1 cellular context compared by ENCODE assay signal in the genomic region with DNA sequence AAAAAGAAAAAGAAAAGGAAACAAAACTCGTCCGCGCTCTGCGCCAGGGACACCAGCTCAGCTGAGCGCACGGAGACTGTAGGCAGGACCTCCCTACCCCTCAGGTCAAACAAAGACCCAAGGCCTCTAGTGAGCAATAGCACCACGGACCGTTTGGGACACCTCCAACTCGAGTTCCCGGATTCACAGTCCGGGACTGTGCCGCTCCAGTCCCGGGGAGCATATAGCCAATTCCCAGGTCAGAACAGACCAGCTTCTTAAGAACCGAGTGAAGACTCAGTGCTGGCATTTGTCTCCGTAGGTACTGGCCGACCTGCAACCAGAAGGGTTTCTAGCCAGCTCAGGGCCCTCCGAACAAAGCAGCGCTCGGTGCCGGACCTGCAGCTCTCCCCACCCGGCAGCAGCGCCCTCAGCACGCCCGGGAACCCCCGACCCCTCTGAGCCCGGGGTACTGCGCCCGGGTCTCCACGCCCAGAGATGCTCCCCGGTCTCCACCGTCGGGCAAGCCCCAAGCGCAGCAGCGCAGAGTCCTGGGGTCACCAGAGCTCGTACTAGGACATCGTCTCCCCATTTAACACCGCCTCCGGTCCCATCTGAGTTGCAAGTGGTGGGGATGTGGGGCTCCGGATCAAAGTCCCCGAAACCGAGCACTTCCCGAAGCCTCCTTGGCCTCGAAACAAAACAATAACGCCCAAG.
A peak's percentile ranks its signal among the peaks of the same experiment; 100 is the strongest.
TF ChIP-seq lines count a peak whose summit lies in the region.

No MANE protein-coding gene starts in this region.

TF ChIP-seq in HepG2, 621 proteins besides CTCF, POLR2A, EP300 and RAD21 (continued from another document and continues in another):
- TF ChIP-seq, protein P1, sequence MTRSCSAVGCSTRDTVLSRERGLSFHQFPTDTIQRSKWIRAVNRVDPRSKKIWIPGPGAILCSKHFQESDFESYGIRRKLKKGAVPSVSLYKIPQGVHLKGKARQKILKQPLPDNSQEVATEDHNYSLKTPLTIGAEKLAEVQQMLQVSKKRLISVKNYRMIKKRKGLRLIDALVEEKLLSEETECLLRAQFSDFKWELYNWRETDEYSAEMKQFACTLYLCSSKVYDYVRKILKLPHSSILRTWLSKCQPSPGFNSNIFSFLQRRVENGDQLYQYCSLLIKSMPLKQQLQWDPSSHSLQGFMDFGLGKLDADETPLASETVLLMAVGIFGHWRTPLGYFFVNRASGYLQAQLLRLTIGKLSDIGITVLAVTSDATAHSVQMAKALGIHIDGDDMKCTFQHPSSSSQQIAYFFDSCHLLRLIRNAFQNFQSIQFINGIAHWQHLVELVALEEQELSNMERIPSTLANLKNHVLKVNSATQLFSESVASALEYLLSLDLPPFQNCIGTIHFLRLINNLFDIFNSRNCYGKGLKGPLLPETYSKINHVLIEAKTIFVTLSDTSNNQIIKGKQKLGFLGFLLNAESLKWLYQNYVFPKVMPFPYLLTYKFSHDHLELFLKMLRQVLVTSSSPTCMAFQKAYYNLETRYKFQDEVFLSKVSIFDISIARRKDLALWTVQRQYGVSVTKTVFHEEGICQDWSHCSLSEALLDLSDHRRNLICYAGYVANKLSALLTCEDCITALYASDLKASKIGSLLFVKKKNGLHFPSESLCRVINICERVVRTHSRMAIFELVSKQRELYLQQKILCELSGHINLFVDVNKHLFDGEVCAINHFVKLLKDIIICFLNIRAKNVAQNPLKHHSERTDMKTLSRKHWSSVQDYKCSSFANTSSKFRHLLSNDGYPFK (CRISPR knock-in tag; IDR thresholded peaks at IDR 0.05; ENCODE audit: borderline replicate concordance): peak; percentile 27; the same call in 1 of the 2 replicates
- TF ChIP-seq, protein P2, sequence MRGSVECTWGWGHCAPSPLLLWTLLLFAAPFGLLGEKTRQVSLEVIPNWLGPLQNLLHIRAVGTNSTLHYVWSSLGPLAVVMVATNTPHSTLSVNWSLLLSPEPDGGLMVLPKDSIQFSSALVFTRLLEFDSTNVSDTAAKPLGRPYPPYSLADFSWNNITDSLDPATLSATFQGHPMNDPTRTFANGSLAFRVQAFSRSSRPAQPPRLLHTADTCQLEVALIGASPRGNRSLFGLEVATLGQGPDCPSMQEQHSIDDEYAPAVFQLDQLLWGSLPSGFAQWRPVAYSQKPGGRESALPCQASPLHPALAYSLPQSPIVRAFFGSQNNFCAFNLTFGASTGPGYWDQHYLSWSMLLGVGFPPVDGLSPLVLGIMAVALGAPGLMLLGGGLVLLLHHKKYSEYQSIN (CRISPR knock-in tag; IDR thresholded peaks at IDR 0.05; ENCODE audit: borderline replicate concordance): no peak
- TF ChIP-seq, protein P3, sequence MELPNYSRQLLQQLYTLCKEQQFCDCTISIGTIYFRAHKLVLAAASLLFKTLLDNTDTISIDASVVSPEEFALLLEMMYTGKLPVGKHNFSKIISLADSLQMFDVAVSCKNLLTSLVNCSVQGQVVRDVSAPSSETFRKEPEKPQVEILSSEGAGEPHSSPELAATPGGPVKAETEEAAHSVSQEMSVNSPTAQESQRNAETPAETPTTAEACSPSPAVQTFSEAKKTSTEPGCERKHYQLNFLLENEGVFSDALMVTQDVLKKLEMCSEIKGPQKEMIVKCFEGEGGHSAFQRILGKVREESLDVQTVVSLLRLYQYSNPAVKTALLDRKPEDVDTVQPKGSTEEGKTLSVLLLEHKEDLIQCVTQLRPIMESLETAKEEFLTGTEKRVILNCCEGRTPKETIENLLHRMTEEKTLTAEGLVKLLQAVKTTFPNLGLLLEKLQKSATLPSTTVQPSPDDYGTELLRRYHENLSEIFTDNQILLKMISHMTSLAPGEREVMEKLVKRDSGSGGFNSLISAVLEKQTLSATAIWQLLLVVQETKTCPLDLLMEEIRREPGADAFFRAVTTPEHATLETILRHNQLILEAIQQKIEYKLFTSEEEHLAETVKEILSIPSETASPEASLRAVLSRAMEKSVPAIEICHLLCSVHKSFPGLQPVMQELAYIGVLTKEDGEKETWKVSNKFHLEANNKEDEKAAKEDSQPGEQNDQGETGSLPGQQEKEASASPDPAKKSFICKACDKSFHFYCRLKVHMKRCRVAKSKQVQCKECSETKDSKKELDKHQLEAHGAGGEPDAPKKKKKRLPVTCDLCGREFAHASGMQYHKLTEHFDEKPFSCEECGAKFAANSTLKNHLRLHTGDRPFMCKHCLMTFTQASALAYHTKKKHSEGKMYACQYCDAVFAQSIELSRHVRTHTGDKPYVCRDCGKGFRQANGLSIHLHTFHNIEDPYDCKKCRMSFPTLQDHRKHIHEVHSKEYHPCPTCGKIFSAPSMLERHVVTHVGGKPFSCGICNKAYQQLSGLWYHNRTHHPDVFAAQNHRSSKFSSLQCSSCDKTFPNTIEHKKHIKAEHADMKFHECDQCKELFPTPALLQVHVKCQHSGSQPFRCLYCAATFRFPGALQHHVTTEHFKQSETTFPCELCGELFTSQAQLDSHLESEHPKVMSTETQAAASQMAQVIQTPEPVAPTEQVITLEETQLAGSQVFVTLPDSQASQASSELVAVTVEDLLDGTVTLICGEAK (IDR thresholded peaks at IDR 0.05): no peak
- TF ChIP-seq, protein P3 (CRISPR knock-in tag; IDR thresholded peaks at IDR 0.05): 0 out of 2 replicates have a peak, but pooled peaks have one; percentile 18
- TF ChIP-seq ZNF720 (CRISPR knock-in tag; IDR thresholded peaks at IDR 0.05) (no peak), ZNF441 (CRISPR knock-in tag; IDR thresholded peaks at IDR 0.05; ENCODE audit: borderline replicate concordance) (0 out of 2 replicates have a peak, but pooled peaks have one; percentile 6), NFKB2 (CRISPR knock-in tag; IDR thresholded peaks at IDR 0.05; ENCODE audit: borderline replicate concordance) (0 out of 2 replicates have a peak, but pooled peaks have one; percentile 16), KDM3A (CRISPR knock-in tag; IDR thresholded peaks at IDR 0.05; ENCODE audit: low read depth) (0 out of 2 replicates have a peak, but pooled peaks have one; percentile 19), KLF15 (CRISPR knock-in tag; IDR thresholded peaks at IDR 0.05; ENCODE audit: borderline replicate concordance) (no peak), ZNF607 (CRISPR knock-in tag; IDR thresholded peaks at IDR 0.05; ENCODE audit: borderline replicate concordance) (peak; percentile 63), GPN1 (CRISPR knock-in tag; IDR thresholded peaks at IDR 0.05; ENCODE audit: borderline replicate concordance) (no peak), ZNF558 (CRISPR knock-in tag; IDR thresholded peaks at IDR 0.05; ENCODE audit: borderline replicate concordance) (no peak), ZNF850 (CRISPR knock-in tag; conservative IDR thresholded peaks at IDR 0.05) (no peak), TAF1 (CRISPR knock-in tag; IDR thresholded peaks at IDR 0.05) (peak; percentile 7; the same call in 1 of the 2 replicates), MIXL1 (CRISPR knock-in tag; IDR thresholded peaks at IDR 0.05) (no peak), ZNF616 (CRISPR knock-in tag; IDR thresholded peaks at IDR 0.05; ENCODE audit: low read depth) (0 out of 2 replicates have a peak, but pooled peaks have one; percentile 38), ZNF3 (CRISPR knock-in tag; IDR thresholded peaks at IDR 0.05) (no peak), SIN3B (IDR thresholded peaks at IDR 0.05; ENCODE audit: low read length) (no peak), NFE2 (CRISPR knock-in tag; IDR thresholded peaks at IDR 0.05) (no peak), RAD51 (IDR thresholded peaks at IDR 0.05; ENCODE audit: borderline replicate concordance) (no peak)
- TF ChIP-seq, protein P4, sequence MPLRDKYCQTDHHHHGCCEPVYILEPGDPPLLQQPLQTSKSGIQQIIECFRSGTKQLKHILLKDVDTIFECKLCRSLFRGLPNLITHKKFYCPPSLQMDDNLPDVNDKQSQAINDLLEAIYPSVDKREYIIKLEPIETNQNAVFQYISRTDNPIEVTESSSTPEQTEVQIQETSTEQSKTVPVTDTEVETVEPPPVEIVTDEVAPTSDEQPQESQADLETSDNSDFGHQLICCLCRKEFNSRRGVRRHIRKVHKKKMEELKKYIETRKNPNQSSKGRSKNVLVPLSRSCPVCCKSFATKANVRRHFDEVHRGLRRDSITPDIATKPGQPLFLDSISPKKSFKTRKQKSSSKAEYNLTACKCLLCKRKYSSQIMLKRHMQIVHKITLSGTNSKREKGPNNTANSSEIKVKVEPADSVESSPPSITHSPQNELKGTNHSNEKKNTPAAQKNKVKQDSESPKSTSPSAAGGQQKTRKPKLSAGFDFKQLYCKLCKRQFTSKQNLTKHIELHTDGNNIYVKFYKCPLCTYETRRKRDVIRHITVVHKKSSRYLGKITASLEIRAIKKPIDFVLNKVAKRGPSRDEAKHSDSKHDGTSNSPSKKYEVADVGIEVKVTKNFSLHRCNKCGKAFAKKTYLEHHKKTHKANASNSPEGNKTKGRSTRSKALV (CRISPR knock-in tag; IDR thresholded peaks at IDR 0.05): 0 out of 2 replicates have a peak, but pooled peaks have one; percentile 18
- TF ChIP-seq, protein P5, sequence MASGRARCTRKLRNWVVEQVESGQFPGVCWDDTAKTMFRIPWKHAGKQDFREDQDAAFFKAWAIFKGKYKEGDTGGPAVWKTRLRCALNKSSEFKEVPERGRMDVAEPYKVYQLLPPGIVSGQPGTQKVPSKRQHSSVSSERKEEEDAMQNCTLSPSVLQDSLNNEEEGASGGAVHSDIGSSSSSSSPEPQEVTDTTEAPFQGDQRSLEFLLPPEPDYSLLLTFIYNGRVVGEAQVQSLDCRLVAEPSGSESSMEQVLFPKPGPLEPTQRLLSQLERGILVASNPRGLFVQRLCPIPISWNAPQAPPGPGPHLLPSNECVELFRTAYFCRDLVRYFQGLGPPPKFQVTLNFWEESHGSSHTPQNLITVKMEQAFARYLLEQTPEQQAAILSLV (CRISPR knock-in tag; IDR thresholded peaks at IDR 0.05; ENCODE audit: borderline replicate concordance): no peak; the same call in 1 of the 2 replicates
- TF ChIP-seq, protein P6, sequence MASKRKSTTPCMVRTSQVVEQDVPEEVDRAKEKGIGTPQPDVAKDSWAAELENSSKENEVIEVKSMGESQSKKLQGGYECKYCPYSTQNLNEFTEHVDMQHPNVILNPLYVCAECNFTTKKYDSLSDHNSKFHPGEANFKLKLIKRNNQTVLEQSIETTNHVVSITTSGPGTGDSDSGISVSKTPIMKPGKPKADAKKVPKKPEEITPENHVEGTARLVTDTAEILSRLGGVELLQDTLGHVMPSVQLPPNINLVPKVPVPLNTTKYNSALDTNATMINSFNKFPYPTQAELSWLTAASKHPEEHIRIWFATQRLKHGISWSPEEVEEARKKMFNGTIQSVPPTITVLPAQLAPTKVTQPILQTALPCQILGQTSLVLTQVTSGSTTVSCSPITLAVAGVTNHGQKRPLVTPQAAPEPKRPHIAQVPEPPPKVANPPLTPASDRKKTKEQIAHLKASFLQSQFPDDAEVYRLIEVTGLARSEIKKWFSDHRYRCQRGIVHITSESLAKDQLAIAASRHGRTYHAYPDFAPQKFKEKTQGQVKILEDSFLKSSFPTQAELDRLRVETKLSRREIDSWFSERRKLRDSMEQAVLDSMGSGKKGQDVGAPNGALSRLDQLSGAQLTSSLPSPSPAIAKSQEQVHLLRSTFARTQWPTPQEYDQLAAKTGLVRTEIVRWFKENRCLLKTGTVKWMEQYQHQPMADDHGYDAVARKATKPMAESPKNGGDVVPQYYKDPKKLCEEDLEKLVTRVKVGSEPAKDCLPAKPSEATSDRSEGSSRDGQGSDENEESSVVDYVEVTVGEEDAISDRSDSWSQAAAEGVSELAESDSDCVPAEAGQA (IDR thresholded peaks at IDR 0.05; ENCODE audit: low read depth): no peak
- TF ChIP-seq, protein P6 (CRISPR knock-in tag; IDR thresholded peaks at IDR 0.05; ENCODE audit: borderline replicate concordance): 0 out of 2 replicates have a peak, but pooled peaks have one; percentile 19
- TF ChIP-seq, protein P7, sequence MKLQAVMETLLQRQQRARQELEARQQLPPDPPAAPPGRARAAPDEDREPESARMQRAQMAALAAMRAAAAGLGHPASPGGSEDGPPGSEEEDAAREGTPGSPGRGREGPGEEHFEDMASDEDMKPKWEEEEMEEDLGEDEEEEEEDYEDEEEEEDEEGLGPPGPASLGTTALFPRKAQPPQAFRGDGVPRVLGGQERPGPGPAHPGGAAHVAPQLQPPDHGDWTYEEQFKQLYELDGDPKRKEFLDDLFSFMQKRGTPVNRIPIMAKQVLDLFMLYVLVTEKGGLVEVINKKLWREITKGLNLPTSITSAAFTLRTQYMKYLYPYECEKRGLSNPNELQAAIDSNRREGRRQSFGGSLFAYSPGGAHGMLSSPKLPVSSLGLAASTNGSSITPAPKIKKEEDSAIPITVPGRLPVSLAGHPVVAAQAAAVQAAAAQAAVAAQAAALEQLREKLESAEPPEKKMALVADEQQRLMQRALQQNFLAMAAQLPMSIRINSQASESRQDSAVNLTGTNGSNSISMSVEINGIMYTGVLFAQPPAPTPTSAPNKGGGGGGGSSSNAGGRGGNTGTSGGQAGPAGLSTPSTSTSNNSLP (IDR thresholded peaks at IDR 0.05; ENCODE audit: low read depth, low read length): no peak
